8 cellular contexts compared by ENCODE assay signal in genomic region chr9:12819436-12820185, GRCh38. TPM values are rescaled to one million over a fixed set of nuclear protein-coding genes. Genes with fewer than 3 reads are reported as not detected.
DNase-seq lines count a peak whose midpoint lies in the region; ATAC-seq and TF ChIP-seq lines count a peak whose summit lies in the region.

No MANE protein-coding gene starts in this region.

- H3K36me3 ChIP-seq in WERI-Rb-1: no peaks in the 10 kb centered on the region

- H3K9me3 Mint-ChIP-seq in mesothelial cell of epicardium: no peaks in the 10 kb centered on the region

- no peaks in the 10 kb centered on the region for H3K27me3 ChIP-seq in WERI-Rb-1 (ENCODE audit: insufficient read depth, low read depth, severe bottlenecking)

- TF ChIP-seq CTCF in GM12873 (IDR thresholded peaks at IDR 0.05; ENCODE audit: insufficient read depth, low read depth, low read length, missing control alignments) (peak; percentile 73), WERI-Rb-1 (IDR thresholded peaks at IDR 0.05; ENCODE audit: low read depth, low read length) (peak; percentile 85), mesothelial cell of epicardium (IDR thresholded peaks at IDR 0.05; ENCODE audit: unreplicated experiment) (peak; percentile 26)

- H3K4me1 Mint-ChIP-seq in mesothelial cell of epicardium: peaks cover 68% of the 10 kb centered on the region

- H3K4me3 Mint-ChIP-seq in mesothelial cell of epicardium: no peak overlapping the region

- H3K27ac ChIP-seq in WERI-Rb-1: no peak overlapping the region

- DNase-seq in WERI-Rb-1 (peak; percentile 46), mesothelial cell of epicardium (ENCODE audit: low spot score in 2 of 2, unreplicated experiment in 2 of 2) (no peak), NCI-H2107 (lab: John Stamatoyannopoulos, UW) (no peak)
- no peak for DNase-seq in central memory CD4-positive, alpha-beta T cell
- no peak for DNase-seq in stimulated activated CD4-positive, alpha-beta T cell treated with anti-CD3 and anti-CD28 coated beads, Interleukin-12 subunit alpha, Interleukin-12 subunit beta, amount 100 ng/mL, for 4 hours

- no peaks in the 10 kb centered on the region for H3K36me3 Mint-ChIP-seq in mesothelial cell of epicardium

- H3K9me3 ChIP-seq in WERI-Rb-1 (ENCODE audit: severe bottlenecking): no peaks in the 10 kb centered on the region

- peak overlapping the region; percentile 94 for H3K27ac Mint-ChIP-seq in mesothelial cell of epicardium

- H3K27me3 Mint-ChIP-seq in mesothelial cell of epicardium (ENCODE audit: low read depth): no peaks in the 10 kb centered on the region

- ATAC-seq in HG02885 (IDR thresholded peaks at IDR 0.05; ENCODE audit: poor library complexity, unreplicated experiment): peak; percentile 86
- no peak for ATAC-seq in HG03139 (IDR thresholded peaks at IDR 0.05; ENCODE audit: unreplicated experiment)

- H3K4me3 ChIP-seq in WERI-Rb-1 (ENCODE audit: low read depth, low read length): no peak overlapping the region

RNA-seq across cellular contexts. Expression of gene LURAP1L, which starts 44.8 kb away (rescaled TPM):
- 31.2 to 33.9 TPM (median 32.7 TPM) in 3 replicates for total RNA-seq in mesothelial cell of epicardium

Comparison
In these comparisons a context has a peak if more than half of its experiments do, and no peak if none do; other contexts are left out.
1. CTCF ChIP-seq: peak in every context shown above with its lines; median percentile 85 in WERI-Rb-1; 73 in GM12873; 26 in mesothelial cell of epicardium.